8 cellular contexts compared by ENCODE assay signal in the genomic region with DNA sequence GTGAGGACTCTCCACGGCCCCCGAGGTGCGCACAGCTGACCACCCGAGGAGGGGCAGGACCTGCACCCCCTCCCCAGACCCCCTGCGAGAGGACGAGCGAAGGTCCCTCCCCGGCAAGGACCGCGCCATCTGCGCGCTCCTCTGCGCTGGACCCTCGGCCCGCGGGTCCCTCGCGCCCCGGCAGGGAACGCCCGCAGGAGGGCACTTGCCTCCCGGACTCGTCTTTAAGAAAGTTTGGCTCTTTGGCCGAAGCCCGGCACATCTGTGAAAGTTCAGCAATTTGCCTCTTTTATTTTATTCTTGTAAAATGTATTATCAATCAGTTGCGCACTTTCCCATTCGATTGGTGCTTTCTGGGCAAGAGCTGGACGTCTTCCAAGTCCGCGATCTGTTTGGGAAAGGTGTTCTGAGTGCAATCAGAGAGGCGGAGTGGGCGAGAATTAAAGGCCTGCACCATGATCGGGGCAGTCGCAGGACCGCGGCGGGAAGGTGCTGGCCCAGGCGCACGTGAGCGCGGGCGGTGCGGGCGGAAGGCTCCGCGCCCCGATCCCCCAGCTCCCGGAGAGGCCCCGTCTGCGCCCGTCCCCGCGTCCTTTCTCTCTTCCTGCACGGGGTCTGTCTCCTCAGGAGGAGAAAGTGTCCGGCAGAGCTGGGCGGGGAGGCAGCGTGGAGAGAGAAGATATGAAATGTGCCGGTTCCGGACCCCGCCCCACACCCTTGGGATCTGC. TPM values are rescaled to one million over a fixed set of nuclear protein-coding genes. Genes with fewer than 3 reads are reported as not detected.
DNase-seq lines count a peak whose midpoint lies in the region; ATAC-seq and TF ChIP-seq lines count a peak whose summit lies in the region.

No MANE protein-coding gene starts in this region.

- H3K36me3 Mint-ChIP-seq in central memory CD8-positive, alpha-beta T cell (ENCODE audit: insufficient read depth), result no peaks in the 10 kb centered on the region

- H3K4me3 Mint-ChIP-seq in central memory CD8-positive, alpha-beta T cell, result peak overlapping the region; percentile 59

- H3K4me2 ChIP-seq in BLaER1, result peak overlapping the region; percentile 92

- H3K36me3 ChIP-seq in BLaER1, result peaks cover 5% of the 10 kb centered on the region; the same call in 1 of the 2 replicates
- no peaks in the 10 kb centered on the region for H3K36me3 ChIP-seq in tibial artery

- H3K4me1 ChIP-seq in BLaER1 (peaks cover 25% of the 10 kb centered on the region), tibial artery (peaks cover 0 to 50% (median 38%) of the 10 kb centered on the region in 4 donors)

- H3K27me3 ChIP-seq in BLaER1, result peaks cover 78% of the 10 kb centered on the region
- peaks cover 0 to 35% of the 10 kb centered on the region in 2 donors for H3K27me3 ChIP-seq in tibial artery

- DNase-seq in LNCaP clone FGC (ENCODE audit: low read depth), result no peak
- no peak for DNase-seq in central memory CD8-positive, alpha-beta T cell (ENCODE audit: low spot score in 2 of 2)
- DNase-seq in lower leg skin (ENCODE audit: low spot score in 2 of 2), result no peak
- DNase-seq in tibial artery, result no peak
- DNase-seq in globus pallidus (ENCODE audit: low spot score), result no peak

- peaks cover 28% of the 10 kb centered on the region for H3K27me3 Mint-ChIP-seq in central memory CD8-positive, alpha-beta T cell

- TF ChIP-seq POLR2A in lower leg skin (IDR thresholded peaks at IDR 0.05), result no peak

- H3K9me3 ChIP-seq in BLaER1 (no peaks in the 10 kb centered on the region; the same call in 1 of the 2 replicates), tibial artery (no peaks in the 10 kb centered on the region)

- H4K20me1 ChIP-seq in BLaER1, result peaks cover 45% of the 10 kb centered on the region

- H3K27ac Mint-ChIP-seq in central memory CD8-positive, alpha-beta T cell (ENCODE audit: low read depth), result no peak overlapping the region

- no peak for TF ChIP-seq CTCF in LNCaP clone FGC (IDR thresholded peaks at IDR 0.05; ENCODE audit: control insufficient read depth, extremely low read depth, insufficient read depth)
- no peak for TF ChIP-seq CTCF in lower leg skin (IDR thresholded peaks at IDR 0.05)
- no peak for TF ChIP-seq CTCF in tibial artery (IDR thresholded peaks at IDR 0.05)

- WGBS in lower leg skin, 2 donors, result 1 to 2% methylated on average over 49 to 55 of the region's 60 CpGs

- H3K4me1 Mint-ChIP-seq in central memory CD8-positive, alpha-beta T cell, result no peaks in the 10 kb centered on the region

- intact Hi-C loops in lower leg skin (cut with DNase I; ENCODE audit: low total_unique reads) (no loop called here), tibial artery (cut with DNase I; ENCODE audit: low total_unique reads) (loop anchor here (1.0 to 10.0 kb wide), 2 partner anchors 117 to 345 kb away; no protein-coding TSS in a partner anchor)

- H3K4me3 ChIP-seq in BLaER1, result peak overlapping the region; percentile 61
- H3K4me3 ChIP-seq in LNCaP clone FGC (ENCODE audit: low read depth, low read length), result peak overlapping the region; percentile 32
- peak overlapping the region; percentile 16 for H3K4me3 ChIP-seq in lower leg skin (ENCODE audit: low read depth, poor library complexity, severe bottlenecking)
- H3K4me3 ChIP-seq in tibial artery, result peak overlapping the region; percentile 55 to 62

- ATAC-seq in central memory CD8-positive, alpha-beta T cell (replicated peaks; ENCODE audit: extremely low read depth, poor library complexity, severe bottlenecking), result no peak
- ATAC-seq in HG03432 (IDR thresholded peaks at IDR 0.05; ENCODE audit: unreplicated experiment), result no peak
- ATAC-seq in HG02798 (IDR thresholded peaks at IDR 0.05; ENCODE audit: poor library complexity, unreplicated experiment), result no peak

- 0 out of 2 replicates have a peak overlapping the region, but pooled peaks have one; percentile 10 for H3K9ac ChIP-seq in BLaER1

- H3K9me3 Mint-ChIP-seq in central memory CD8-positive, alpha-beta T cell, result no peaks in the 10 kb centered on the region

- H3K27ac ChIP-seq in BLaER1 (no peak overlapping the region), tibial artery (peak overlapping the region; percentile 68 to 83)

RNA-seq across cellular contexts. Expression of a gene that starts 1.6 kb away (rescaled TPM):
- total RNA-seq in lower leg skin, result 10 to 100 TPM in 1 of 4 donors, 1 to 10 TPM in 3; 1.2 to 15.5 (median 3.4) TPM

RNA-seq across cellular contexts. Expression of a gene that starts 24.8 kb away (rescaled TPM):
- 10 to 100 TPM; 50.9 to 71.7 (median 54.6) TPM for total RNA-seq in lower leg skin

RNA-seq across cellular contexts. Expression of a gene that starts 25.7 kb away (rescaled TPM):
- 100 to 1,000 TPM; 106 to 159 (median 124) TPM for total RNA-seq in lower leg skin
